In genomic region chr1:32406629-32407111, GRCh38 we compare ENCODE assay signal across 21 cellular contexts. TPM values are rescaled to one million over a fixed set of nuclear protein-coding genes. Genes with fewer than 3 reads are reported as not detected.
A peak's percentile ranks its signal among the peaks of the same experiment; 100 is the strongest.
DNase-seq lines count a peak whose midpoint lies in the region; ATAC-seq and TF ChIP-seq lines count a peak whose summit lies in the region.
"Had no signal": no experiment of that assay in that cellular context is flagged by ENCODE, and none has a peak within 500 bp of the region (broad histone marks: within the 10 kb centered on the region; RNA-seq: fewer than 3 reads in every experiment).

No MANE protein-coding gene starts in this region.

- no peaks in the 10 kb centered on the region for H3K9me3 ChIP-seq in breast epithelium
- no peaks in the 10 kb centered on the region for H3K9me3 ChIP-seq in mammary epithelial cell (replicated peaks; ENCODE audit: insufficient read depth, low read length)
- H3K9me3 ChIP-seq: A549, esophagus squamous epithelium, gastrocnemius medialis, lower lobe of right lung had no signal

- H3K9me3 Mint-ChIP-seq in MCF 10A (ENCODE audit: unreplicated experiment) = no peaks in the 10 kb centered on the region
- H3K9me3 Mint-ChIP-seq in natural killer cell = no peaks in the 10 kb centered on the region
- H3K9me3 Mint-ChIP-seq: activated T-helper 17 cell treated with anti-CD3 and anti-CD28 coated beads, Interleukin-2, amount 50 U/mL, for 72 hours had no signal

- H3K4me3 Mint-ChIP-seq in MCF 10A (ENCODE audit: unreplicated experiment) (no peak overlapping the region), natural killer cell (no peak overlapping the region)
- H3K4me3 Mint-ChIP-seq: activated naive CD8-positive, alpha-beta T cell; activated T-helper 17 cell treated with anti-CD3 and anti-CD28 coated beads, Interleukin-2, amount 50 U/mL, for 72 hours had no signal

- POLR2A ChIA-PET in MCF 10A (lab: Yijun Ruan, JAX) = interaction anchor here (0.9 kb wide), 1 partner anchor 12 kb away, joined by 5 read pairs; the partner anchor contains the start of gene BSDC1

- H3K4me2 ChIP-seq in mammary epithelial cell (ENCODE audit: insufficient read depth, low read depth, low read length) = no peak overlapping the region
- H3K4me2 ChIP-seq: A549 had no signal

- WGBS in mammary epithelial cell (ENCODE audit: low coverage, missing lambda C conversion rate) = 48% methylated on average over 4 of the region's 4 CpGs

- TF ChIP-seq CTCF in MCF 10A (IDR thresholded peaks at IDR 0.05; ENCODE audit: unreplicated experiment) = no peak
- no peak for TF ChIP-seq CTCF in breast epithelium (IDR thresholded peaks at IDR 0.05)
- TF ChIP-seq CTCF in mammary epithelial cell (conservative IDR thresholded peaks at IDR 0.05 in 1 of 2, IDR thresholded peaks at IDR 0.05 in 1 of 2; ENCODE audit: extremely low read depth in 1 of 2, insufficient read depth in 1 of 2, low read depth in 1 of 2, low read length in 2 of 2) = no peak
- TF ChIP-seq CTCF in natural killer cell (IDR thresholded peaks at IDR 0.05) = no peak

- in situ Hi-C loops in mammary epithelial cell (cut with MboI; ENCODE audit: low sequenced_read_pairs in 2 of 2) = no loop called here

- CTCF ChIA-PET in MCF 10A (lab: Yijun Ruan, JAX) (interaction anchor here (0.6 kb wide), 1 partner anchor 114 kb away, joined by 3 read pairs; no protein-coding TSS in a partner anchor), mammary epithelial cell (lab: Charles Lee; ENCODE audit: low non-redundant PET) (no interaction called here)

- H2AFZ ChIP-seq in mammary epithelial cell (ENCODE audit: low read depth, low read length) = no peak overlapping the region

- peak overlapping the region in 1 of 2 donors; percentile 19 for H3K27ac ChIP-seq in breast epithelium
- H3K27ac ChIP-seq in mammary epithelial cell (ENCODE audit: insufficient read depth, low read depth, low read length) = no peak overlapping the region
- H3K27ac ChIP-seq: A549, esophagus squamous epithelium, gastrocnemius medialis, lower lobe of right lung had no signal

- BruUV-seq in MCF 10A (replicated peaks; lab: Mats Ljungman, UMichigan) (no TSS peak), mammary epithelial cell (replicated peaks; lab: Mats Ljungman, UMichigan) (no TSS peak)

- H3K79me2 ChIP-seq in mammary epithelial cell (ENCODE audit: insufficient read depth, low read length) = no peaks in the 10 kb centered on the region

- no peaks in the 10 kb centered on the region for H4K20me1 ChIP-seq in mammary epithelial cell (ENCODE audit: insufficient read depth, low read length)

- no peaks in the 10 kb centered on the region for H3K27me3 Mint-ChIP-seq in MCF 10A (ENCODE audit: insufficient read depth, unreplicated experiment)
- no peaks in the 10 kb centered on the region for H3K27me3 Mint-ChIP-seq in natural killer cell (ENCODE audit: low read depth in 2 of 2)
- H3K27me3 Mint-ChIP-seq: activated naive CD8-positive, alpha-beta T cell; activated T-helper 17 cell treated with anti-CD3 and anti-CD28 coated beads, Interleukin-2, amount 50 U/mL, for 72 hours; progenitor cell of endocrine pancreas had no signal

- H3K4me1 Mint-ChIP-seq in MCF 10A (ENCODE audit: insufficient read depth, unreplicated experiment) = no peaks in the 10 kb centered on the region
- no peaks in the 10 kb centered on the region for H3K4me1 Mint-ChIP-seq in natural killer cell
- H3K4me1 Mint-ChIP-seq: activated T-helper 17 cell treated with anti-CD3 and anti-CD28 coated beads, Interleukin-2, amount 50 U/mL, for 72 hours had no signal

- no peaks in the 10 kb centered on the region for H3K4me1 ChIP-seq in breast epithelium
- no peaks in the 10 kb centered on the region for H3K4me1 ChIP-seq in mammary epithelial cell (ENCODE audit: insufficient read depth, low read length)
- H3K4me1 ChIP-seq: A549, esophagus squamous epithelium, gastrocnemius medialis, lower lobe of right lung had no signal

- H3K27me3 ChIP-seq in breast epithelium (no peaks in the 10 kb centered on the region), mammary epithelial cell (ENCODE audit: insufficient read depth, low read length) (no peaks in the 10 kb centered on the region)
- H3K27me3 ChIP-seq: esophagus squamous epithelium, gastrocnemius medialis had no signal

- ATAC-seq in natural killer cell = no peak
- ATAC-seq: A549, gastrocnemius medialis, lower lobe of right lung, SK-N-SH treated with all-trans-retinoic acid at 6 μM for 48 hours had no signal

- H3K36me3 Mint-ChIP-seq in MCF 10A (ENCODE audit: insufficient read depth, unreplicated experiment) = no peaks in the 10 kb centered on the region
- no peaks in the 10 kb centered on the region for H3K36me3 Mint-ChIP-seq in natural killer cell
- H3K36me3 Mint-ChIP-seq: activated naive CD8-positive, alpha-beta T cell had no signal

- H3K4me3 ChIP-seq in breast epithelium = no peak overlapping the region
- H3K4me3 ChIP-seq in mammary epithelial cell (replicated peaks in 1 of 3; ENCODE audit: insufficient read depth in 1 of 3, low read depth in 2 of 3, low read length in 3 of 3) = no peak overlapping the region
- H3K4me3 ChIP-seq: A549, esophagus squamous epithelium, gastrocnemius medialis, lower lobe of right lung had no signal

- intact Hi-C loops in MCF 10A (cut with micrococcal nuclease) (loop anchor here (10.0 kb wide), 2 partner anchors 128 to 678 kb away; partner anchors contain the start of genes AZIN2 and ZBTB8A), breast epithelium (cut with DNase I; ENCODE audit: low total_unique reads) (no loop called here), mammary epithelial cell (cut with micrococcal nuclease) (loop anchor here (10.0 kb wide), 1 partner anchor 98 kb away; no protein-coding TSS in a partner anchor), natural killer cell (cut with micrococcal nuclease) (no loop called here)

- dilution Hi-C loops in mammary epithelial cell (cut with HindIII; ENCODE audit: low sequenced_read_pairs) = loop anchor here (5.0 kb wide), 1 partner anchor 56 kb away; no protein-coding TSS in a partner anchor

- TF ChIP-seq POLR2A in breast epithelium (IDR thresholded peaks at IDR 0.05) = no peak

- H3K36me3 ChIP-seq in breast epithelium = no peaks in the 10 kb centered on the region
- no peaks in the 10 kb centered on the region for H3K36me3 ChIP-seq in mammary epithelial cell (ENCODE audit: insufficient read depth, low read length)
- H3K36me3 ChIP-seq: esophagus squamous epithelium, gastrocnemius medialis, lower lobe of right lung had no signal

- peak; percentile 55 for DNase-seq in MCF 10A (ENCODE audit: unreplicated experiment)
- no peak for DNase-seq in breast epithelium (ENCODE audit: low spot score in 2 of 2)
- DNase-seq in mammary epithelial cell = peak; percentile 37
- DNase-seq in renal cortical epithelial cell (ENCODE audit: low read depth) = peak; percentile 56
- DNase-seq in natural killer cell = no peak
- DNase-seq in D341Med (ENCODE audit: low spot score) = no peak
- DNase-seq: activated CD4-positive, alpha-beta T cell treated with anti-CD3 and anti-CD28 coated beads, Interleukin-2, amount 50 U/mL, for 1 hour; effector memory CD4-positive, alpha-beta T cell; EL; esophagus squamous epithelium; gastrocnemius medialis; lower lobe of right lung; NCI-H1105; NCI-H524 had no signal

- H3K9ac ChIP-seq in mammary epithelial cell (ENCODE audit: insufficient read depth, low read length) = no peak overlapping the region

- no peak overlapping the region for H3K27ac Mint-ChIP-seq in MCF 10A (ENCODE audit: low read depth, unreplicated experiment)
- H3K27ac Mint-ChIP-seq in natural killer cell = no peak overlapping the region
- H3K27ac Mint-ChIP-seq: activated naive CD8-positive, alpha-beta T cell; activated T-helper 17 cell treated with anti-CD3 and anti-CD28 coated beads, Interleukin-2, amount 50 U/mL, for 72 hours; progenitor cell of endocrine pancreas had no signal

RNA-seq across cellular contexts. Expression of gene BSDC1, which starts 12.4 kb away (rescaled TPM):
- 52.6 and 56.2 TPM in 2 replicates for total RNA-seq in MCF 10A (2022)
- total RNA-seq in breast epithelium = 100 to 1,000 TPM in 1 of 3 donors, 10 to 100 TPM in 2; 86.9 to 123 (median 95.1) TPM
- 10 to 100 TPM; 47.6 to 78.5 TPM for total RNA-seq in mammary epithelial cell
- polyA plus RNA-seq in mammary epithelial cell = 33.2 TPM
- 27.8 TPM for polyA minus RNA-seq in mammary epithelial cell
- total RNA-seq in renal cortical epithelial cell = 85.1 and 90.1 TPM in 2 replicates
- 100 to 1,000 TPM; 150 to 203 (median 174) TPM for total RNA-seq in natural killer cell

RNA-seq across cellular contexts. Expression of gene TSSK3, which starts 44.3 kb away (rescaled TPM):
- total RNA-seq in MCF 10A (2022) (2.0 and 2.3 TPM in 2 replicates), breast epithelium (1 to 10 TPM; 1.4 to 3.9 (median 3.4) TPM), mammary epithelial cell (1 to 10 TPM; 1.0 to 1.2 TPM), renal cortical epithelial cell (0.20 TPM in 1 of 2 replicates, not detected in the other), natural killer cell (1 to 10 TPM; 1.2 to 3.7 (median 1.4) TPM)
- 0.08 TPM for polyA plus RNA-seq in mammary epithelial cell
- not detected for polyA minus RNA-seq in mammary epithelial cell

RNA-seq across cellular contexts. Expression of gene FAM229A, which starts 44.4 kb away (rescaled TPM):
- total RNA-seq in MCF 10A (2022) (13.4 and 19.0 TPM in 2 replicates), breast epithelium (10 to 100 TPM in 2 of 3 donors, 1 to 10 TPM in 1; 8.8 to 15.8 (median 10.2) TPM), mammary epithelial cell (1 to 10 TPM; 1.8 to 6.4 TPM), renal cortical epithelial cell (1.5 and 1.9 TPM in 2 replicates), natural killer cell (10 to 100 TPM; 18.3 to 23.5 (median 21.0) TPM)
- polyA plus RNA-seq in mammary epithelial cell = 1.1 TPM
- polyA minus RNA-seq in mammary epithelial cell = not detected

RNA-seq across cellular contexts. Expression of gene ZBTB8B, which starts 58.2 kb away (rescaled TPM):
- total RNA-seq in MCF 10A (2022) (not detected in 2 replicates), breast epithelium (under 1 TPM; under 0.01 to 0.15 (median under 0.01) TPM), mammary epithelial cell (under 1 TPM in 1 of 2 donors, not detected in 1; under 0.01 TPM), renal cortical epithelial cell (under 0.01 TPM in 1 of 2 replicates, not detected in the other), natural killer cell (not detected)
- polyA plus RNA-seq in mammary epithelial cell = 0.01 TPM
- not detected for polyA minus RNA-seq in mammary epithelial cell
- total RNA-seq: activated T-helper 17 cell treated with anti-CD3 and anti-CD28 coated beads, Interleukin-2, amount 50 U/mL, for 72 hours; esophagus squamous epithelium; gastrocnemius medialis; T-helper 2 cell treated with Interferon-gamma antibody and Interleukin-4, amounts not matched to agents 100 ng/mL and 5 ng/mL, for 36 hours had no signal
- polyA plus RNA-seq: BJ had no signal

Comparison
In these comparisons a context has a peak if more than half of its experiments do, and no peak if none do; other contexts are left out.
1. DNase-seq: peak in MCF 10A (single experiment), mammary epithelial cell (single experiment) and renal cortical epithelial cell (single experiment); none in breast epithelium (0 of 2), natural killer cell (single experiment) and D341Med (single experiment).
2. intact Hi-C loops: an anchor here in MCF 10A (10.0 kb wide) and mammary epithelial cell (10.0 kb wide); none called in breast epithelium and natural killer cell.